23 cellular contexts compared by ENCODE assay signal in the genomic region with DNA sequence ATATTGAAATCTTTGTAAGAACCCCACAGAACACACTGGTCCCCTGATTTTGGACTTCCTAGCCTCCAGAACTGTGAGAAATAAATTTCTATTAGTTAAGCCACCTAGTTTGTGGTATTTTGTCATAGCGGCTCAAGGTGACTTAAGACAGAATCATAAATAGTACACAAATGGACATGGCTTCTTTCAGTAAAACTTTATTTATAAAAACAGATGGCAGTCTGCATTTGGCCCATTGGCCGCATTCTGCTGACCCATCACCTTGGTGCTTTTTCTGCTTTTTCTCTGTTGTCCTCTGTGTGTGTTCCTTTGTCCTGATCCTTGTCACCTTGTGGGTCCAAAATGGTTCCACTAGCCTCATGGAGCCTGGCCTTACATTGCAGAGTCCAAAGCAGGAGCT.
"Had no signal": no experiment of that assay in that cellular context is flagged by ENCODE, and none has a peak within 500 bp of the region (broad histone marks: within the 10 kb centered on the region; RNA-seq: fewer than 3 reads in every experiment).

No MANE protein-coding gene starts in this region.

- H3K9me3 ChIP-seq: adrenal gland, ascending aorta, breast epithelium, lower lobe of right lung, upper lobe of right lung had no signal

- H3K27me3 ChIP-seq: adrenal gland, ascending aorta, breast epithelium, upper lobe of right lung had no signal

- H3K36me3 ChIP-seq: adrenal gland, ascending aorta, breast epithelium, lower lobe of right lung, upper lobe of right lung had no signal

- DNase-seq: activated B cell treated with CpG ODN at 0.5 μM for 24 hours; activated CD4-positive, alpha-beta T cell treated with anti-CD3 and anti-CD28 coated beads for 36 hours; activated CD4-positive, alpha-beta T cell treated with anti-CD3 and anti-CD28 coated beads, Interleukin-2, amount 50 U/mL, for 4 hours; activated CD8-positive, alpha-beta memory T cell treated with anti-CD3 and anti-CD28 coated beads for 24 hours; activated CD8-positive, alpha-beta memory T cell treated with anti-CD3 and anti-CD28 coated beads, Interleukin-2, amount 50 U/mL, for 4 hours; activated T-cell treated with anti-CD3 and anti-CD28 coated beads, Interleukin-2, amount 50 U/mL, for 24 hours; adrenal gland; cerebellar nuclear complex; islet precursor cell; left colon; lower lobe of right lung; naive B cell; retina; stimulated activated CD4-positive, alpha-beta T cell treated with anti-CD3 and anti-CD28 coated beads, Interleukin-4, amount 100 ng/mL, for 24 hours; stimulated activated naive CD4-positive, alpha-beta T cell treated with Interleukin-2 at 50 U/mL for 16 hours; SW 1271; T-helper 17 cell; upper lobe of right lung had no signal

- ATAC-seq: activated CD4-positive, alpha-beta T cell treated with anti-CD3 and anti-CD28 coated beads for 36 hours; activated T-helper 17 cell treated with anti-CD3 and anti-CD28 coated beads, Interleukin-2, amount 50 U/mL, for 72 hours; left colon; lower lobe of right lung; T-helper 17 cell; upper lobe of right lung had no signal

- H3K4me3 ChIP-seq: adrenal gland, ascending aorta, breast epithelium, coronary artery, lower lobe of right lung, upper lobe of right lung had no signal

- H3K27ac ChIP-seq: adrenal gland, coronary artery, epithelial cell of prostate, lower lobe of right lung, upper lobe of right lung had no signal
